14 cellular contexts compared by ENCODE assay signal in genomic region chr2:43087413-43087812, GRCh38.
A peak's percentile ranks its signal among the peaks of the same experiment; 100 is the strongest.
DNase-seq lines count a peak whose midpoint lies in the region; ATAC-seq, FAIRE-seq and TF ChIP-seq lines count a peak whose summit lies in the region.
"Had no signal": no experiment of that assay in that cellular context is flagged by ENCODE, and none has a peak within 500 bp of the region (broad histone marks: within the 10 kb centered on the region; RNA-seq: fewer than 3 reads in every experiment).

No MANE protein-coding gene starts in this region.

- H3K36me3 Mint-ChIP-seq in progenitor cell of endocrine pancreas (ENCODE audit: insufficient read depth), result peaks cover 8% of the 10 kb centered on the region

- no peaks in the 10 kb centered on the region for H4K20me1 ChIP-seq in keratinocyte (ENCODE audit: control insufficient read depth, extremely low read depth, insufficient read depth, low read length)

- H3K27ac ChIP-seq in right atrium auricular region, result peak overlapping the region; percentile 91 to 93
- peak overlapping the region; percentile 91 for H3K27ac ChIP-seq in keratinocyte (ENCODE audit: control insufficient read depth, insufficient read depth, low read length)
- peak overlapping the region; percentile 94 to 99 for H3K27ac ChIP-seq in aorta (ENCODE audit: low read depth in 1 of 2, low read length in 2 of 2)

- H3K27me3 Mint-ChIP-seq in progenitor cell of endocrine pancreas, result peaks cover 11% of the 10 kb centered on the region

- H3K4me1 ChIP-seq in right atrium auricular region (peaks cover 0 to 54% of the 10 kb centered on the region in 2 donors), keratinocyte (ENCODE audit: control insufficient read depth, extremely low read depth, insufficient read depth, low read length) (peaks cover 59% of the 10 kb centered on the region), aorta (ENCODE audit: control insufficient read depth in 1 of 2, insufficient read depth in 2 of 2, low read length in 2 of 2) (peaks cover 0 to 6% of the 10 kb centered on the region in 2 donors)

- H3K4me1 Mint-ChIP-seq in progenitor cell of endocrine pancreas (ENCODE audit: low read depth), result peaks cover 40% of the 10 kb centered on the region

- no peak for TF ChIP-seq POLR2A in H54 (IDR thresholded peaks at IDR 0.05; ENCODE audit: low read depth, low read length)

- peak overlapping the region; percentile 50 for H3K27ac Mint-ChIP-seq in progenitor cell of endocrine pancreas
- H3K27ac Mint-ChIP-seq: activated naive CD4-positive, alpha-beta T cell treated with anti-CD3 and anti-CD28 coated beads, Interleukin-2, amount 10 ng/mL, durations not matched to agents 7 days and 5 days had no signal

- peak overlapping the region; percentile 68 for H3K9ac ChIP-seq in keratinocyte (ENCODE audit: control insufficient read depth, extremely low read depth, insufficient read depth, low read length)

- H2AFZ ChIP-seq in keratinocyte (ENCODE audit: control insufficient read depth, low read length), result no peak overlapping the region

- dilution Hi-C loops in keratinocyte (cut with MboI; ENCODE audit: extremely low pct_ligation_motif_present, low sequenced_read_pairs), result no loop called here

- H3K4me3 ChIP-seq in right atrium auricular region (no peak overlapping the region), keratinocyte (ENCODE audit: control insufficient read depth in 2 of 3, extremely low read depth in 1 of 3, insufficient read depth in 2 of 3, low read depth in 1 of 3, low read length in 3 of 3) (no peak overlapping the region), aorta (ENCODE audit: low read length in 2 of 2) (no peak overlapping the region)

- H3K9me3 ChIP-seq in right atrium auricular region (peaks cover 0 to 12% of the 10 kb centered on the region in 2 donors), keratinocyte (ENCODE audit: control insufficient read depth, low read depth, low read length) (peaks cover 7% of the 10 kb centered on the region), aorta (ENCODE audit: control insufficient read depth, low read length) (no peaks in the 10 kb centered on the region)

- DNase-seq in right atrium auricular region (ENCODE audit: low spot score), result no peak
- no peak for DNase-seq in cardiac septum (ENCODE audit: low spot score)
- DNase-seq in keratinocyte (ENCODE audit: low read depth, low spot score), result no peak
- DNase-seq in progenitor cell of endocrine pancreas (ENCODE audit: low spot score, unreplicated experiment), result no peak
- DNase-seq in aorta, result no peak
- no peak for DNase-seq in H54 (ENCODE audit: insufficient read length, low spot score)
- no peak for DNase-seq in NCI-H2227 (lab: John Stamatoyannopoulos, UW; ENCODE audit: unreplicated experiment)
- DNase-seq in NCI-H1417 treated with DMSO at 0.1 percent for 48 hours (lab: John Stamatoyannopoulos, UW), result no peak
- DNase-seq: activated naive CD4-positive, alpha-beta T cell treated with anti-CD3 and anti-CD28 coated beads, Interleukin-2, amount 10 ng/mL, durations not matched to agents 7 days and 5 days; dermis blood vessel endothelial cell; DMS153; NCI-H2107; OCI-M1 had no signal

- H3K36me3 ChIP-seq in right atrium auricular region, result no peaks in the 10 kb centered on the region
- H3K36me3 ChIP-seq in keratinocyte (ENCODE audit: control insufficient read depth in 2 of 2, extremely low read depth in 1 of 2, insufficient read depth in 2 of 2, low read length in 2 of 2), result no peaks in the 10 kb centered on the region
- H3K36me3 ChIP-seq in aorta (ENCODE audit: control insufficient read depth in 1 of 2, insufficient read depth in 2 of 2, low read length in 1 of 2), result no peaks in the 10 kb centered on the region

- no peaks in the 10 kb centered on the region for H3K27me3 ChIP-seq in right atrium auricular region
- H3K27me3 ChIP-seq in keratinocyte (ENCODE audit: control insufficient read depth, extremely low read depth, insufficient read depth, low read length), result no peaks in the 10 kb centered on the region
- no peaks in the 10 kb centered on the region for H3K27me3 ChIP-seq in aorta (ENCODE audit: control insufficient read depth in 1 of 2, insufficient read depth in 2 of 2, low read length in 1 of 2)

- no peaks in the 10 kb centered on the region for H3K9me1 ChIP-seq in keratinocyte (ENCODE audit: control insufficient read depth, extremely low read depth, insufficient read depth, low read length)

- FAIRE-seq in keratinocyte (lab: Jason Lieb, UNC) (no peak), H54 (lab: Jason Lieb, UNC) (no peak)

- peaks cover 7% of the 10 kb centered on the region for H3K9me3 Mint-ChIP-seq in progenitor cell of endocrine pancreas (ENCODE audit: low read depth)

- no peaks in the 10 kb centered on the region for H3K79me2 ChIP-seq in keratinocyte (ENCODE audit: control insufficient read depth, insufficient read depth, low read length)

- H3K4me3 Mint-ChIP-seq in progenitor cell of endocrine pancreas (ENCODE audit: low read depth), result no peak overlapping the region
- H3K4me3 Mint-ChIP-seq: activated naive CD4-positive, alpha-beta T cell treated with anti-CD3 and anti-CD28 coated beads, Interleukin-2, amount 10 ng/mL, durations not matched to agents 7 days and 5 days had no signal

- WGBS in aorta, 2 donors, result 91 to 95% methylated on average over 3 of the region's 3 CpGs

- H3K4me2 ChIP-seq in keratinocyte (ENCODE audit: control insufficient read depth, extremely low read depth, insufficient read depth, low read depth, low read length), result no peak overlapping the region

- no peak for TF ChIP-seq CTCF in right atrium auricular region (IDR thresholded peaks at IDR 0.05)
- no peak for TF ChIP-seq CTCF in keratinocyte (optimal IDR thresholded peaks at IDR 0.05 in 1 of 3, IDR thresholded peaks at IDR 0.05 in 1 of 3, conservative IDR thresholded peaks at IDR 0.05 in 1 of 3; ENCODE audit: extremely low read depth in 1 of 3, insufficient read depth in 2 of 3, low read length in 3 of 3)
- TF ChIP-seq CTCF in progenitor cell of endocrine pancreas (IDR thresholded peaks at IDR 0.05; ENCODE audit: unreplicated experiment), result no peak

- ATAC-seq in aorta (ENCODE audit: low FRiP score), result no peak
- ATAC-seq: left lobe of liver had no signal

- intact Hi-C loops in cardiac septum (cut with DNase I), result loop anchor here (5.0 kb wide), 1 partner anchor 125 kb away; no protein-coding TSS in a partner anchor
- intact Hi-C loops in aorta (cut with DNase I), result loop anchor here (2.0 to 5.0 kb wide), 3 partner anchors 45 to 130 kb away; no protein-coding TSS in a partner anchor
